ENCODE assay signal across 9 cellular contexts in the genomic region with DNA sequence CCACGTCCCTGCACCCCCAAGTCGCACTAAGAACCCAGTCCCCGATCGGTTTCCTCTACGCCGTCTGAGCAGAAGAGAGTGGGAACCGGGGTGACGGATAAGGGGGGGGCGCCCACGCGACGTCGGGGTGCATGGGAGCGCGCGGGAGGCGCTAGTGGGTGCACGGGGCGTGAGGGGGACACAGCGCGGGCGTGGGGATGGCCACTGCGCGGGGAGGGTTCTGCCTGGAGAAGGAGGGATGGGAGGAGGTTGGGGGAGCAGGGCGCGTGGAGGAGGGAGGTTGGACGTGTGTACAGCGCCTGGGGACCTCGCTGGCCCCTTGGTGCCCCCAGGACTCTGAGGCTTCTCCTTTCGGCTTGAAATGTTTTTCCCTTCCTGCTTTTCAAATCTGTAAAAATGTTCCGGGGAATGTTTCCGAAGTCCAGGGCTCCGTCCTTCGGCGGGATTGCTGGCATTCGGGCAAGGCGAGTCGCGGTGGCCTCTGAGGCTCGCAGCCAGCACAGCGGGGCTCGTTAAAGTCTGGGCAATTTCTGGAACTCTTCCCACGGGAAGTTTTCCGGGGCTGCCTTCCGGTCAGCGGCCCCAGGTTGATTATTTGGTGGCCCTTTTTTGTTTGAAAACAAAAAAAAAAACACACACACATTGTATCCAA. TPM values are rescaled to one million over a fixed set of nuclear protein-coding genes. Genes with fewer than 3 reads are reported as not detected.
DNase-seq lines count a peak whose midpoint lies in the region; ATAC-seq and TF ChIP-seq lines count a peak whose summit lies in the region.
"Had no signal": no experiment of that assay in that cellular context is flagged by ENCODE, and none has a peak within 500 bp of the region (broad histone marks: within the 10 kb centered on the region; RNA-seq: fewer than 3 reads in every experiment).

No MANE protein-coding gene starts in this region.

- peaks cover 0 to 3% (median 0%) of the 10 kb centered on the region in 7 donors for H3K9me3 Mint-ChIP-seq in CD14-positive monocyte
- H3K9me3 Mint-ChIP-seq in HFFc6: no peaks in the 10 kb centered on the region
- H3K9me3 Mint-ChIP-seq: activated B cell treated with CpG ODN at 0.5 μM for 24 hours had no signal

- H3K36me3 ChIP-seq in esophagus muscularis mucosa: no peaks in the 10 kb centered on the region
- H3K36me3 ChIP-seq in neutrophil: no peaks in the 10 kb centered on the region

- H3K27me3 Mint-ChIP-seq in CD14-positive monocyte (ENCODE audit: low read depth in 3 of 3) (peaks cover 28 to 34% (median 31%) of the 10 kb centered on the region in 3 donors), HFFc6 (ENCODE audit: insufficient read depth) (peaks cover 61% of the 10 kb centered on the region)

- no peak for TF ChIP-seq EP300 in esophagus muscularis mucosa (IDR thresholded peaks at IDR 0.05)

- peaks cover 19 to 26% (median 20%) of the 10 kb centered on the region in 4 donors for H3K4me1 ChIP-seq in esophagus muscularis mucosa
- peaks cover 14 to 21% of the 10 kb centered on the region in 2 experiments for H3K4me1 ChIP-seq in neutrophil (ENCODE audit: control insufficient read depth in 1 of 2, insufficient read depth in 1 of 2, low read depth in 1 of 2, low read length in 1 of 2)

- H3K4me3 ChIP-seq in esophagus muscularis mucosa (peak overlapping the region; percentile 42 to 52 (median 42)), neutrophil (ENCODE audit: low read depth in 1 of 2, low read length in 1 of 2) (peak overlapping the region; percentile 49 to 75)

- H3K9me3 ChIP-seq in esophagus muscularis mucosa: no peaks in the 10 kb centered on the region
- H3K9me3 ChIP-seq in neutrophil: no peaks in the 10 kb centered on the region

- no peak for DNase-seq in CD14-positive monocyte (ENCODE audit: low spot score)
- peak; percentile 11 for DNase-seq in LoVo (ENCODE audit: low spot score)
- DNase-seq in esophagus muscularis mucosa (ENCODE audit: extremely low spot score): no peak
- DNase-seq in 8988T: no peak
- DNase-seq in NCI-H1105 (lab: John Stamatoyannopoulos, UW): no peak
- DNase-seq in HFFc6: no peak
- DNase-seq: activated B cell treated with CpG ODN at 0.5 μM for 24 hours had no signal

- 5% methylated on average over 41 of the region's 46 CpGs for WGBS in esophagus muscularis mucosa

- H3K27ac ChIP-seq in esophagus muscularis mucosa (replicated peaks in 1 of 4): no peak overlapping the region
- no peak overlapping the region for H3K27ac ChIP-seq in neutrophil

- intact Hi-C loops in CD14-positive monocyte (cut with micrococcal nuclease) (no loop called here), esophagus muscularis mucosa (cut with DNase I) (no loop called here)

- peaks cover 6 to 98% (median 71%) of the 10 kb centered on the region in 4 donors for H3K27me3 ChIP-seq in esophagus muscularis mucosa
- H3K27me3 ChIP-seq in neutrophil: peaks cover 75% of the 10 kb centered on the region

- no peak for ATAC-seq in HG02973 (IDR thresholded peaks at IDR 0.05; ENCODE audit: unreplicated experiment)

- TF ChIP-seq CTCF in CD14-positive monocyte (IDR thresholded peaks at IDR 0.05) (no peak), esophagus muscularis mucosa (IDR thresholded peaks at IDR 0.05) (no peak), neutrophil (IDR thresholded peaks at IDR 0.05) (no peak), HFFc6 (IDR thresholded peaks at IDR 0.05) (no peak)

- peak overlapping the region; percentile 88 to 97 for H3K4me3 Mint-ChIP-seq in CD14-positive monocyte
- no peak overlapping the region for H3K4me3 Mint-ChIP-seq in HFFc6

- no peak for TF ChIP-seq POLR2A in esophagus muscularis mucosa (IDR thresholded peaks at IDR 0.05; ENCODE audit: low read depth)

- H3K4me1 Mint-ChIP-seq in CD14-positive monocyte (peaks cover 25% of the 10 kb centered on the region), HFFc6 (ENCODE audit: low read depth) (no peaks in the 10 kb centered on the region)

- H3K27ac Mint-ChIP-seq in CD14-positive monocyte: peak overlapping the region in 3 of 7 donors; percentile 12 to 75 (median 37)
- H3K27ac Mint-ChIP-seq in HFFc6: no peak overlapping the region
- H3K27ac Mint-ChIP-seq: activated B cell treated with CpG ODN at 0.5 μM for 24 hours had no signal

- H3K36me3 Mint-ChIP-seq in CD14-positive monocyte: peaks cover 2 to 5% of the 10 kb centered on the region in 2 donors
- no peaks in the 10 kb centered on the region for H3K36me3 Mint-ChIP-seq in HFFc6 (ENCODE audit: low read depth)

RNA-seq across cellular contexts. Expression of a gene that starts 13.1 kb away (rescaled TPM):
- polyA plus RNA-seq in CD14-positive monocyte: 10 to 100 TPM; 39.4 to 49.4 TPM
- 100 to 1,000 TPM; 112 to 157 (median 126) TPM for total RNA-seq in esophagus muscularis mucosa
- total RNA-seq in HFFc6 (2021; fragmentation: NEBNext Ultra II Directional; extraction: Animal tissue kit (Norgen Biotek cat#: 25700)): 10 to 100 TPM; 42.1 to 54.7 (median 51.9) TPM
